8 cellular contexts compared by ENCODE assay signal in genomic region chr12:100566887-100567637, GRCh38. TPM values are rescaled to one million over a fixed set of nuclear protein-coding genes. Genes with fewer than 3 reads are reported as not detected.
DNase-seq lines count a peak whose midpoint lies in the region; ATAC-seq and TF ChIP-seq lines count a peak whose summit lies in the region.

No MANE protein-coding gene starts in this region.

- TF ChIP-seq POLR2A in uterus (IDR thresholded peaks at IDR 0.05): no peak

- H3K4me1 ChIP-seq in lung (ENCODE audit: control insufficient read depth in 2 of 2, insufficient read depth in 2 of 2, low read length in 2 of 2) (peaks cover 0 to 3% of the 10 kb centered on the region in 2 donors), uterus (no peaks in the 10 kb centered on the region)

- TF ChIP-seq CTCF in lung (IDR thresholded peaks at IDR 0.05; ENCODE audit: control extremely low read depth, extremely low read depth) (no peak), uterus (IDR thresholded peaks at IDR 0.05) (no peak)

- H3K27me3 ChIP-seq in lung (ENCODE audit: control insufficient read depth, insufficient read depth) (no peaks in the 10 kb centered on the region), uterus (no peaks in the 10 kb centered on the region)

- H3K27ac ChIP-seq in lung (ENCODE audit: low read depth in 1 of 2, low read length in 1 of 2): no peak overlapping the region
- H3K27ac ChIP-seq in uterus: no peak overlapping the region

- intact Hi-C loops in uterus (cut with DNase I; ENCODE audit: low total_unique reads): no loop called here

- 38 to 41% methylated on average over 3 of the region's 3 CpGs for whole genome bisulfite sequencing in lung, 2 donors

- in situ Hi-C loops in G401 (cut with HindIII; ENCODE audit: low sequenced_read_pairs): loop anchor here (10.0 kb wide), 1 partner anchor 322 kb away; no protein-coding TSS in a partner anchor

- DNase-seq in NOMO-1 (lab: John Stamatoyannopoulos, UW; ENCODE audit: unreplicated experiment in 2 of 2) (peak; percentile 77 to 86), lung (ENCODE audit: low spot score) (peak; percentile 37), DMS 273 treated with DMSO at 0.1 percent for 48 hours (lab: John Stamatoyannopoulos, UW) (no peak), SHP77 treated with DMSO at 0.1 percent for 48 hours (lab: John Stamatoyannopoulos, UW) (no peak), uterus (no peak), G401 (ENCODE audit: low spot score) (no peak)

- H3K9me3 ChIP-seq in lung (ENCODE audit: control insufficient read depth in 2 of 2, insufficient read depth in 1 of 2, low read length in 1 of 2) (no peaks in the 10 kb centered on the region), uterus (no peaks in the 10 kb centered on the region)

- ATAC-seq in GM18867 (IDR thresholded peaks at IDR 0.05; ENCODE audit: unreplicated experiment) (peak; percentile 99), HG02588 (IDR thresholded peaks at IDR 0.05; ENCODE audit: unreplicated experiment) (peak; percentile 94), lung (ENCODE audit: insufficient read depth, low FRiP score) (peak; percentile 71)

- no peak overlapping the region for H3K4me3 ChIP-seq in lung
- no peak overlapping the region for H3K4me3 ChIP-seq in uterus

- H3K36me3 ChIP-seq in lung (ENCODE audit: control insufficient read depth in 2 of 2, insufficient read depth in 2 of 2, low read length in 2 of 2) (no peaks in the 10 kb centered on the region), uterus (no peaks in the 10 kb centered on the region)

RNA-seq across cellular contexts. Expression of gene GAS2L3, which starts 6.4 kb away (rescaled TPM):
- total RNA-seq in lung: 10 to 100 TPM; 10.7 to 15.6 TPM
- 1 to 10 TPM; 1.7 to 3.4 TPM for polyA plus RNA-seq in lung
- 10 to 100 TPM in 1 of 4 donors, 1 to 10 TPM in 1, not detected in 2; 2.5 to 45.8 TPM for total RNA-seq in uterus
- 11.7 and 14.4 TPM in 2 replicates for total RNA-seq in G401 (2014; rRNA removed; shearing (Covaris generic))

Comparison
In these comparisons a context has a peak if more than half of its experiments do, and no peak if none do; other contexts are left out.
1. DNase-seq: peak in NOMO-1 (2 of 2) and lung (single experiment); none in DMS 273 treated with DMSO at 0.1 percent for 48 hours (single experiment), SHP77 treated with DMSO at 0.1 percent for 48 hours (single experiment), uterus (0 of 2) and G401 (single experiment).
2. Peak in every context shown above with its lines, with median percentiles within 50 percentile points of each other: ATAC-seq.